1 cellular context compared by ENCODE assay signal in genomic region chr11:73114110-73114834, GRCh38.
TF ChIP-seq lines count a peak whose summit lies in the region.

No MANE protein-coding gene starts in this region.

TF ChIP-seq in GM12878, 131 proteins besides CTCF, POLR2A, EP300 and RAD21:
- TF ChIP-seq JUNB (IDR thresholded peaks at IDR 0.05) (no peak), ZBTB11 (CRISPR knock-in tag; IDR thresholded peaks at IDR 0.05) (no peak), MEF2A (IDR thresholded peaks at IDR 0.05; ENCODE audit: insufficient read depth, low read depth, low read length) (no peak), BCL3 (IDR thresholded peaks at IDR 0.05; ENCODE audit: borderline replicate concordance, insufficient read depth, low read depth, low read length, poor library complexity, severe bottlenecking) (no peak), ELK1 (IDR thresholded peaks at IDR 0.05; ENCODE audit: low read depth, low read length) (no peak), CHD2 (IDR thresholded peaks at IDR 0.05; ENCODE audit: borderline replicate concordance, low read depth, low read length) (no peak), ZNF384 (IDR thresholded peaks at IDR 0.05; ENCODE audit: borderline replicate concordance, low read depth, low read length) (no peak), IKZF1 (conservative IDR thresholded peaks at IDR 0.05) (no peak), SIN3A (IDR thresholded peaks at IDR 0.05; ENCODE audit: low read depth, low read length) (no peak), REST (IDR thresholded peaks at IDR 0.05; ENCODE audit: low read depth, low read length) (no peak), MXI1 (IDR thresholded peaks at IDR 0.05; ENCODE audit: low read depth, low read length) (no peak)
- TF ChIP-seq, protein P1, sequence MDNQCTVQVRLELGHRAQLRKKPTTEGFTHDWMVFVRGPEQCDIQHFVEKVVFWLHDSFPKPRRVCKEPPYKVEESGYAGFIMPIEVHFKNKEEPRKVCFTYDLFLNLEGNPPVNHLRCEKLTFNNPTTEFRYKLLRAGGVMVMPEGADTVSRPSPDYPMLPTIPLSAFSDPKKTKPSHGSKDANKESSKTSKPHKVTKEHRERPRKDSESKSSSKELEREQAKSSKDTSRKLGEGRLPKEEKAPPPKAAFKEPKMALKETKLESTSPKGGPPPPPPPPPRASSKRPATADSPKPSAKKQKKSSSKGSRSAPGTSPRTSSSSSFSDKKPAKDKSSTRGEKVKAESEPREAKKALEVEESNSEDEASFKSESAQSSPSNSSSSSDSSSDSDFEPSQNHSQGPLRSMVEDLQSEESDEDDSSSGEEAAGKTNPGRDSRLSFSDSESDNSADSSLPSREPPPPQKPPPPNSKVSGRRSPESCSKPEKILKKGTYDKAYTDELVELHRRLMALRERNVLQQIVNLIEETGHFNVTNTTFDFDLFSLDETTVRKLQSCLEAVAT (IDR thresholded peaks at IDR 0.05), result no peak
- TF ChIP-seq, protein P2, sequence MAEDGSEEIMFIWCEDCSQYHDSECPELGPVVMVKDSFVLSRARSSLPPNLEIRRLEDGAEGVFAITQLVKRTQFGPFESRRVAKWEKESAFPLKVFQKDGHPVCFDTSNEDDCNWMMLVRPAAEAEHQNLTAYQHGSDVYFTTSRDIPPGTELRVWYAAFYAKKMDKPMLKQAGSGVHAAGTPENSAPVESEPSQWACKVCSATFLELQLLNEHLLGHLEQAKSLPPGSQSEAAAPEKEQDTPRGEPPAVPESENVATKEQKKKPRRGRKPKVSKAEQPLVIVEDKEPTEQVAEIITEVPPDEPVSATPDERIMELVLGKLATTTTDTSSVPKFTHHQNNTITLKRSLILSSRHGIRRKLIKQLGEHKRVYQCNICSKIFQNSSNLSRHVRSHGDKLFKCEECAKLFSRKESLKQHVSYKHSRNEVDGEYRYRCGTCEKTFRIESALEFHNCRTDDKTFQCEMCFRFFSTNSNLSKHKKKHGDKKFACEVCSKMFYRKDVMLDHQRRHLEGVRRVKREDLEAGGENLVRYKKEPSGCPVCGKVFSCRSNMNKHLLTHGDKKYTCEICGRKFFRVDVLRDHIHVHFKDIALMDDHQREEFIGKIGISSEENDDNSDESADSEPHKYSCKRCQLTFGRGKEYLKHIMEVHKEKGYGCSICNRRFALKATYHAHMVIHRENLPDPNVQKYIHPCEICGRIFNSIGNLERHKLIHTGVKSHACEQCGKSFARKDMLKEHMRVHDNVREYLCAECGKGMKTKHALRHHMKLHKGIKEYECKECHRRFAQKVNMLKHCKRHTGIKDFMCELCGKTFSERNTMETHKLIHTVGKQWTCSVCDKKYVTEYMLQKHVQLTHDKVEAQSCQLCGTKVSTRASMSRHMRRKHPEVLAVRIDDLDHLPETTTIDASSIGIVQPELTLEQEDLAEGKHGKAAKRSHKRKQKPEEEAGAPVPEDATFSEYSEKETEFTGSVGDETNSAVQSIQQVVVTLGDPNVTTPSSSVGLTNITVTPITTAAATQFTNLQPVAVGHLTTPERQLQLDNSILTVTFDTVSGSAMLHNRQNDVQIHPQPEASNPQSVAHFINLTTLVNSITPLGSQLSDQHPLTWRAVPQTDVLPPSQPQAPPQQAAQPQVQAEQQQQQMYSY (CRISPR knock-in tag; IDR thresholded peaks at IDR 0.05), result no peak
- TF ChIP-seq, protein P3, sequence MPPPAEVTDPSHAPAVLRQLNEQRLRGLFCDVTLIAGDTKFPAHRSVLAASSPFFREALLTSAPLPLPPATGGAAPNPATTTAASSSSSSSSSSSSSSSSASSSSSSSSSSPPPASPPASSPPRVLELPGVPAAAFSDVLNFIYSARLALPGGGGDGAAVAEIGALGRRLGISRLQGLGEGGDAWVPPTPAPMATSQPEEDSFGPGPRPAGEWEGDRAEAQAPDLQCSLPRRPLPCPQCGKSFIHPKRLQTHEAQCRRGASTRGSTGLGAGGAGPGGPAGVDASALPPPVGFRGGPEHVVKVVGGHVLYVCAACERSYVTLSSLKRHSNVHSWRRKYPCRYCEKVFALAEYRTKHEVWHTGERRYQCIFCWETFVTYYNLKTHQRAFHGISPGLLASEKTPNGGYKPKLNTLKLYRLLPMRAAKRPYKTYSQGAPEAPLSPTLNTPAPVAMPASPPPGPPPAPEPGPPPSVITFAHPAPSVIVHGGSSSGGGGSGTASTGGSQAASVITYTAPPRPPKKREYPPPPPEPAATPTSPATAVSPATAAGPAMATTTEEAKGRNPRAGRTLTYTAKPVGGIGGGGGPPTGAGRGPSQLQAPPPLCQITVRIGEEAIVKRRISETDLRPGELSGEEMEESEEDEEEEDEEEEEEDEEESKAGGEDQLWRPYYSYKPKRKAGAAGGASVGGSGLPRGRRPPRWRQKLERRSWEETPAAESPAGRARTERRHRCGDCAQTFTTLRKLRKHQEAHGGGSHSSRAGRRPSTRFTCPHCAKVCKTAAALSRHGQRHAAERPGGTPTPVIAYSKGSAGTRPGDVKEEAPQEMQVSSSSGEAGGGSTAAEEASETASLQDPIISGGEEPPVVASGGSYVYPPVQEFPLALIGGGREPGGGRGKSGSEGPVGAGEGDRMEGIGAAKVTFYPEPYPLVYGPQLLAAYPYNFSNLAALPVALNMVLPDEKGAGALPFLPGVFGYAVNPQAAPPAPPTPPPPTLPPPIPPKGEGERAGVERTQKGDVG (CRISPR knock-in tag; IDR thresholded peaks at IDR 0.05), result no peak
TF ChIP-seq in GM12878: peak in this region for 0.
